ENCODE assay signal across 31 cellular contexts in genomic region chr5:38284378-38284777, GRCh38. TPM values are rescaled to one million over a fixed set of nuclear protein-coding genes. Genes with fewer than 3 reads are reported as not detected.
"Had no signal": no experiment of that assay in that cellular context is flagged by ENCODE, and none has a peak within 500 bp of the region (broad histone marks: within the 10 kb centered on the region; RNA-seq: fewer than 3 reads in every experiment).

No MANE protein-coding gene starts in this region.

- H3K9me3 ChIP-seq: left lung, lower lobe of right lung, ovary, prostate gland, stomach, suprapubic skin, tibial nerve, uterus had no signal

- ATAC-seq: left colon; left lung; lower lobe of right lung; natural killer cell; right cardiac atrium; sciatic nerve; stimulated activated naive B cell treated with anti-CD40 and anti-IgM and Interleukin-4, amounts not matched to agents 10 μg/mL and 1 μg/mL and 100 μg/mL, for 72 hours; stimulated activated naive CD8-positive, alpha-beta T cell treated with anti-CD3 and anti-CD28 coated beads, Interleukin-15, Interleukin-2, amounts not matched to agents 100 U/mL and 50 U/mL, for 24 hours had no signal

- H3K27ac Mint-ChIP-seq: mesothelial cell of epicardium; naive B cell; natural killer cell; nephron progenitor cell; stimulated activated naive B cell treated with anti-CD40 and anti-IgM and Interleukin-4, amounts not matched to agents 10 μg/mL and 1 μg/mL and 100 μg/mL, for 72 hours; type B pancreatic cell had no signal

- DNase-seq: hippocampal formation; kidney; left colon; left lung; lower lobe of right lung; mammary epithelial cell; mesendoderm; naive B cell; natural killer cell; nephron progenitor cell; ovary; posterior cingulate gyrus; retina; right cardiac atrium; stimulated activated CD4-positive, alpha-beta T cell treated with anti-CD3 and anti-CD28 coated beads, Interleukin-12 subunit alpha, Interleukin-12 subunit beta, amount 100 ng/mL, for 4 hours; stimulated activated CD4-positive, alpha-beta T cell treated with anti-CD3 and anti-CD28 coated beads, Interleukin-15, amount 100 ng/mL, for 24 hours; stimulated activated CD4-positive, alpha-beta T cell treated with anti-CD3 and anti-CD28 coated beads, Interleukin-2, amount 100 ng/mL, for 24 hours; stimulated activated CD4-positive, alpha-beta T cell treated with anti-CD3 and anti-CD28 coated beads, Interleukin-4, amount 100 ng/mL, for 1 hour; stimulated activated naive B cell treated with anti-CD40 and anti-IgM and Interleukin-4, amounts not matched to agents 10 μg/mL and 1 μg/mL and 100 μg/mL, for 72 hours; stimulated activated naive CD8-positive, alpha-beta T cell treated with anti-CD3 and anti-CD28 coated beads, Interleukin-15, Interleukin-2, amounts not matched to agents 100 U/mL and 50 U/mL, for 24 hours; stomach; uterus had no signal

- H3K27ac ChIP-seq: left lung, lower lobe of right lung, ovary, prostate gland, skin epidermis, stomach, suprapubic skin, tibial nerve, uterus had no signal

- H3K27me3 Mint-ChIP-seq: naive B cell; stimulated activated naive B cell treated with anti-CD40 and anti-IgM and Interleukin-4, amounts not matched to agents 10 μg/mL and 1 μg/mL and 100 μg/mL, for 72 hours had no signal

- FAIRE-seq: islet of Langerhans, kidney had no signal

- H3K4me3 ChIP-seq: left lung, lower lobe of right lung, ovary, prostate gland, skin epidermis, stomach, suprapubic skin, tibial nerve, uterus had no signal

- H3K4me1 ChIP-seq: left lung, lower lobe of right lung, prostate gland, stomach, suprapubic skin, tibial nerve, uterus had no signal

- H3K36me3 ChIP-seq: left lung, lower lobe of right lung, ovary, prostate gland, stomach, suprapubic skin, tibial nerve, uterus had no signal

- H3K4me3 Mint-ChIP-seq: mesothelial cell of epicardium; naive B cell; natural killer cell; nephron progenitor cell; stimulated activated naive B cell treated with anti-CD40 and anti-IgM and Interleukin-4, amounts not matched to agents 10 μg/mL and 1 μg/mL and 100 μg/mL, for 72 hours; type B pancreatic cell had no signal

- H3K27me3 ChIP-seq: ovary, stomach, suprapubic skin, tibial nerve, uterus had no signal

- H3K9me3 Mint-ChIP-seq: mesothelial cell of epicardium, nephron progenitor cell, type B pancreatic cell had no signal

- H3K36me3 Mint-ChIP-seq: mesothelial cell of epicardium; naive B cell; natural killer cell; stimulated activated naive B cell treated with anti-CD40 and anti-IgM and Interleukin-4, amounts not matched to agents 10 μg/mL and 1 μg/mL and 100 μg/mL, for 72 hours; type B pancreatic cell had no signal

- H3K4me1 Mint-ChIP-seq: mesothelial cell of epicardium; naive B cell; natural killer cell; stimulated activated naive B cell treated with anti-CD40 and anti-IgM and Interleukin-4, amounts not matched to agents 10 μg/mL and 1 μg/mL and 100 μg/mL, for 72 hours had no signal

RNA-seq across cellular contexts. Expression of gene EGFLAM, which starts 26.0 kb away (rescaled TPM):
- total RNA-seq: mononuclear cell, natural killer cell had no signal
